ENCODE assay signal across 23 cellular contexts in genomic region chr16:82884320-82884898, GRCh38.
DNase-seq lines count a peak whose midpoint lies in the region.
"Had no signal": no experiment of that assay in that cellular context is flagged by ENCODE, and none has a peak within 500 bp of the region (broad histone marks: within the 10 kb centered on the region; RNA-seq: fewer than 3 reads in every experiment).

No MANE protein-coding gene starts in this region.

- H3K9me2 ChIP-seq in Karpas-422 (replicated peaks; ENCODE audit: insufficient read depth, low read length): no peaks in the 10 kb centered on the region

- no peaks in the 10 kb centered on the region for H3K9me3 ChIP-seq in Karpas-422 (ENCODE audit: low read length)
- H3K9me3 ChIP-seq: A549; BE2C; BLaER1 treated with 17β-estradiol and CSF1 and Interleukin-3, amounts not matched to agents 10 nM and 100 nM; HAP-1 had no signal

- DNase-seq in Karpas-422 (no peak), inferior parietal cortex (ENCODE audit: extremely low spot score) (peak; percentile 47), middle frontal gyrus (ENCODE audit: extremely low spot score, low spot score) (peak; percentile 53), HT-29 (ENCODE audit: low spot score) (no peak), hypothalamus (lab: John Stamatoyannopoulos, UW) (no peak), NAMALWA (ENCODE audit: low spot score) (no peak)
- DNase-seq in stimulated activated CD8-positive, alpha-beta memory T cell treated with anti-CD3 and anti-CD28 coated beads, Interleukin-4, amount 100 ng/mL, for 48 hours: no peak
- DNase-seq: 8988T; ACHN; AML-193; BE2C; CD4-positive, alpha-beta T cell; CD8-positive, alpha-beta memory T cell; DMS 273 treated with DMSO at 0.1 percent for 48 hours; DMS79; EL; GDM1; GOT3; HFFc6 had no signal

- no peak overlapping the region for H2AFZ ChIP-seq in Karpas-422 (ENCODE audit: low read length)

- peaks cover 92% of the 10 kb centered on the region for H3K4me1 ChIP-seq in Karpas-422 (ENCODE audit: low read length)
- H3K4me1 ChIP-seq: A549, BE2C, HAP-1 had no signal

- peak overlapping the region; percentile 32 for H3K9ac ChIP-seq in Karpas-422 (ENCODE audit: low read length)
- H3K9ac ChIP-seq: BLaER1 treated with 17β-estradiol and CSF1 and Interleukin-3, amounts not matched to agents 10 nM and 100 nM had no signal

- peak overlapping the region; percentile 25; the same call in 1 of the 2 replicates for H3K4me3 ChIP-seq in Karpas-422 (ENCODE audit: low read length)
- H3K4me3 ChIP-seq: A549; BLaER1 treated with 17β-estradiol and CSF1 and Interleukin-3, amounts not matched to agents 10 nM and 100 nM; HAP-1 had no signal

- no peaks in the 10 kb centered on the region for H3K27me3 ChIP-seq in Karpas-422 (ENCODE audit: low read length)
- H3K27me3 ChIP-seq: BE2C; BLaER1 treated with 17β-estradiol and CSF1 and Interleukin-3, amounts not matched to agents 10 nM and 100 nM had no signal

- no peaks in the 10 kb centered on the region for H3K36me3 ChIP-seq in Karpas-422 (ENCODE audit: insufficient read depth, low read length)
- H3K36me3 ChIP-seq: BE2C; BLaER1 treated with 17β-estradiol and CSF1 and Interleukin-3, amounts not matched to agents 10 nM and 100 nM; HAP-1 had no signal

- peak overlapping the region; percentile 69 for H3K4me2 ChIP-seq in Karpas-422 (ENCODE audit: low read depth, low read length, poor library complexity, severe bottlenecking)
- H3K4me2 ChIP-seq: A549 had no signal

- peak overlapping the region; percentile 98 for H3K27ac ChIP-seq in Karpas-422 (ENCODE audit: low read length)
- peak overlapping the region; percentile 14 for H3K27ac ChIP-seq in cingulate gyrus (ENCODE audit: low read depth, low read length)
- H3K27ac ChIP-seq: A549; BLaER1 treated with 17β-estradiol and CSF1 and Interleukin-3, amounts not matched to agents 10 nM and 100 nM had no signal

- no peaks in the 10 kb centered on the region for H4K20me1 ChIP-seq in Karpas-422 (ENCODE audit: insufficient read depth, low read depth, low read length)
- H4K20me1 ChIP-seq: BLaER1 treated with 17β-estradiol and CSF1 and Interleukin-3, amounts not matched to agents 10 nM and 100 nM had no signal

- no peaks in the 10 kb centered on the region for H3K79me2 ChIP-seq in Karpas-422 (ENCODE audit: low read length)

Comparison
In these comparisons a context has a peak if more than half of its experiments do, and no peak if none do; other contexts are left out.
1. DNase-seq: peak in inferior parietal cortex (single experiment) and middle frontal gyrus (single experiment); none in Karpas-422 (single experiment), HT-29 (single experiment), hypothalamus (0 of 51), NAMALWA (single experiment) and stimulated activated CD8-positive, alpha-beta memory T cell treated with anti-CD3 and anti-CD28 coated beads, Interleukin-4, amount 100 ng/mL, for 48 hours (single experiment).